Comparison of ENCODE assay signal across 1 cellular context in the genomic region with DNA sequence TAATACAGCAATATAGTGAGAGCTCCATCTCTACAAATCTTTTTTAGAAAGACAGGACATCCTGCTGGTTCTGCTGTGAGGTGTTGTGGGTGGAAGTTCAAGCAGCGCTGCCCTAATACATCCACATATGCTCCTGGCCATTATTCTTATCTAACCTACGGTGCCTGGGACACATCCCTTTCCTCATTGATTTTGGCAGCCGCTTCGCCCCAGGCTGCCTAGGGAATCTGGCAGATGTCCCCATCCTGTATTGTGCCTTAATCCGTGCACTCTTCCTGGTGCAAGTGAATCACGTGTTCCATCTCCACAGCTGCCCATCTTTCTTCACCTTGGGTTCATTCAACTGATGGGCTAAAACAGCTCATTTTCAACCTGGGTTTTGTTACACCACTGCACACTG.
TF ChIP-seq lines count a peak whose summit lies in the region.

No MANE protein-coding gene starts in this region.

TF ChIP-seq in GM12878, 131 proteins besides CTCF, POLR2A, EP300 and RAD21:
- TF ChIP-seq HDGF (IDR thresholded peaks at IDR 0.05) (no peak), SRF (IDR thresholded peaks at IDR 0.05; ENCODE audit: low read depth in 2 of 2, low read length in 2 of 2) (no peak), NBN (IDR thresholded peaks at IDR 0.05) (no peak), CBFB (IDR thresholded peaks at IDR 0.05; ENCODE audit: low read depth) (no peak), ESRRA (IDR thresholded peaks at IDR 0.05; ENCODE audit: low read length) (no peak)
- TF ChIP-seq, protein P1, sequence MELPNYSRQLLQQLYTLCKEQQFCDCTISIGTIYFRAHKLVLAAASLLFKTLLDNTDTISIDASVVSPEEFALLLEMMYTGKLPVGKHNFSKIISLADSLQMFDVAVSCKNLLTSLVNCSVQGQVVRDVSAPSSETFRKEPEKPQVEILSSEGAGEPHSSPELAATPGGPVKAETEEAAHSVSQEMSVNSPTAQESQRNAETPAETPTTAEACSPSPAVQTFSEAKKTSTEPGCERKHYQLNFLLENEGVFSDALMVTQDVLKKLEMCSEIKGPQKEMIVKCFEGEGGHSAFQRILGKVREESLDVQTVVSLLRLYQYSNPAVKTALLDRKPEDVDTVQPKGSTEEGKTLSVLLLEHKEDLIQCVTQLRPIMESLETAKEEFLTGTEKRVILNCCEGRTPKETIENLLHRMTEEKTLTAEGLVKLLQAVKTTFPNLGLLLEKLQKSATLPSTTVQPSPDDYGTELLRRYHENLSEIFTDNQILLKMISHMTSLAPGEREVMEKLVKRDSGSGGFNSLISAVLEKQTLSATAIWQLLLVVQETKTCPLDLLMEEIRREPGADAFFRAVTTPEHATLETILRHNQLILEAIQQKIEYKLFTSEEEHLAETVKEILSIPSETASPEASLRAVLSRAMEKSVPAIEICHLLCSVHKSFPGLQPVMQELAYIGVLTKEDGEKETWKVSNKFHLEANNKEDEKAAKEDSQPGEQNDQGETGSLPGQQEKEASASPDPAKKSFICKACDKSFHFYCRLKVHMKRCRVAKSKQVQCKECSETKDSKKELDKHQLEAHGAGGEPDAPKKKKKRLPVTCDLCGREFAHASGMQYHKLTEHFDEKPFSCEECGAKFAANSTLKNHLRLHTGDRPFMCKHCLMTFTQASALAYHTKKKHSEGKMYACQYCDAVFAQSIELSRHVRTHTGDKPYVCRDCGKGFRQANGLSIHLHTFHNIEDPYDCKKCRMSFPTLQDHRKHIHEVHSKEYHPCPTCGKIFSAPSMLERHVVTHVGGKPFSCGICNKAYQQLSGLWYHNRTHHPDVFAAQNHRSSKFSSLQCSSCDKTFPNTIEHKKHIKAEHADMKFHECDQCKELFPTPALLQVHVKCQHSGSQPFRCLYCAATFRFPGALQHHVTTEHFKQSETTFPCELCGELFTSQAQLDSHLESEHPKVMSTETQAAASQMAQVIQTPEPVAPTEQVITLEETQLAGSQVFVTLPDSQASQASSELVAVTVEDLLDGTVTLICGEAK (IDR thresholded peaks at IDR 0.05; ENCODE audit: borderline replicate concordance), result no peak
